Comparison of ENCODE assay signal across 10 cellular contexts in the genomic region with DNA sequence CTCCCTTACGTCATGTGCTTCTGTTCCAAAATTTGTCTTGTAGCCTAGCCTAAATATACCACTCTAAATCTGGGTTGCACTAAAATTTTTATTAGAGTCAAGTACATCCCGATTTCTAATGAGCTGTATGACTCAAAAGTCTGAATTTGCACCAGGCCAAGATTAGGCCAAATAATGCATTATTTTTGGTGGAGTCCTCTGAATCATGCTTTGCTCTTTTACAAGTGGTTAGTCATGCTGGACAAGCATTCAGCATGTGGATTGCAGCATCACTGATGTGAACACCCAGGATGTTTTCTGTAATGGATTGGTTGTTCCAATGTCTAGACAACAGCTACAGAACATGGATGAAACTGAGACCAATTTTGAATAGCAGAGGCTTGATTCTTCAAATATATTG. TPM values are rescaled to one million over a fixed set of nuclear protein-coding genes. Genes with fewer than 3 reads are reported as not detected.
DNase-seq lines count a peak whose midpoint lies in the region; TF ChIP-seq lines count a peak whose summit lies in the region.
"Had no signal": no experiment of that assay in that cellular context is flagged by ENCODE, and none has a peak within 500 bp of the region (broad histone marks: within the 10 kb centered on the region; RNA-seq: fewer than 3 reads in every experiment).

No MANE protein-coding gene starts in this region.

- no peak overlapping the region for H3K4me3 Mint-ChIP-seq in glutamatergic neuron (ENCODE audit: unreplicated experiment)
- H3K4me3 Mint-ChIP-seq: neural crest cell had no signal

- 45 to 62% (median 48%) methylated on average over 2 of the region's 2 CpGs for WGBS in adrenal gland, 4 donors
- WGBS in sigmoid colon, 2 donors = 81 to 86% methylated on average over 2 of the region's 2 CpGs

- H3K27ac Mint-ChIP-seq in glutamatergic neuron (ENCODE audit: unreplicated experiment) = no peak overlapping the region

- TF ChIP-seq POLR2A in adrenal gland (IDR thresholded peaks at IDR 0.05) (no peak), sigmoid colon (IDR thresholded peaks at IDR 0.05) (no peak)

- H3K9me3 ChIP-seq in adrenal gland (replicated peaks in 1 of 3) = no peaks in the 10 kb centered on the region
- H3K9me3 ChIP-seq in sigmoid colon = peaks cover 0 to 9% (median 4%) of the 10 kb centered on the region in 4 donors

- H3K27me3 Mint-ChIP-seq in glutamatergic neuron (ENCODE audit: unreplicated experiment) = peaks cover 1% of the 10 kb centered on the region

- no peak for TF ChIP-seq EP300 in sigmoid colon (IDR thresholded peaks at IDR 0.05)

- peak; percentile 86 for DNase-seq in Daoy (ENCODE audit: low read depth)
- DNase-seq in adrenal gland = peak in 6 of 7 donors; percentile 45 to 71 (median 62)
- peak; percentile 62 for DNase-seq in globus pallidus (ENCODE audit: low spot score)
- peak; percentile 70 for DNase-seq in sigmoid colon
- no peak for DNase-seq in islet precursor cell
- DNase-seq in activated gamma-delta T cell treated with Interleukin-2 at 50 U/mL for 16 hours = no peak
- no peak for DNase-seq in glutamatergic neuron
- no peak for DNase-seq in CD1c-positive myeloid dendritic cell (ENCODE audit: extremely low spot score)
- DNase-seq: GF-D8 had no signal

- no peaks in the 10 kb centered on the region for H3K4me1 Mint-ChIP-seq in glutamatergic neuron (ENCODE audit: low read depth, unreplicated experiment)
- H3K4me1 Mint-ChIP-seq: neural crest cell had no signal

- peaks cover 0 to 9% of the 10 kb centered on the region in 2 donors for H3K4me1 ChIP-seq in adrenal gland (replicated peaks in 1 of 2)
- peaks cover 0 to 34% (median 30%) of the 10 kb centered on the region in 4 donors for H3K4me1 ChIP-seq in sigmoid colon

- peaks cover 16% of the 10 kb centered on the region for H3K36me3 Mint-ChIP-seq in glutamatergic neuron (ENCODE audit: unreplicated experiment)

- TF ChIP-seq CTCF in adrenal gland (IDR thresholded peaks at IDR 0.05) (no peak), sigmoid colon (IDR thresholded peaks at IDR 0.05) (no peak), glutamatergic neuron (IDR thresholded peaks at IDR 0.05; ENCODE audit: partially characterized antibody, unreplicated experiment) (no peak)

- H3K27ac ChIP-seq in adrenal gland (peak overlapping the region in 3 of 5 donors; percentile 53 to 69 (median 59)), sigmoid colon (peak overlapping the region; percentile 35 to 60 (median 49))

- H3K27me3 ChIP-seq in adrenal gland (no peaks in the 10 kb centered on the region), sigmoid colon (no peaks in the 10 kb centered on the region)

- H3K9me3 Mint-ChIP-seq in glutamatergic neuron (ENCODE audit: unreplicated experiment) = peaks cover 6% of the 10 kb centered on the region

- H3K36me3 ChIP-seq in adrenal gland (replicated peaks in 1 of 2) (peaks cover 0 to 47% of the 10 kb centered on the region in 2 donors), sigmoid colon (peaks cover 0 to 56% (median 29%) of the 10 kb centered on the region in 4 donors)

- intact Hi-C loops in adrenal gland (cut with DNase I) = loop anchor here in 1 of 2 donors (5.0 kb wide), 1 partner anchor 59 kb away; no protein-coding TSS in a partner anchor
- intact Hi-C loops in sigmoid colon (cut with DNase I) = no loop called here

- H3K4me3 ChIP-seq in adrenal gland (no peak overlapping the region), sigmoid colon (no peak overlapping the region)

RNA-seq across cellular contexts. Expression of a gene that starts 23.7 kb away (rescaled TPM):
- total RNA-seq in Daoy (2014; rRNA removed; shearing (Covaris generic)) = 0.83 and 6.1 TPM in 2 replicates
- total RNA-seq in adrenal gland (100 to 1,000 TPM in 4 of 8 donors, 10 to 100 TPM in 4; 49.1 to 165 (median 112) TPM), sigmoid colon (10 to 100 TPM; 32.1 to 54.8 (median 38.2) TPM), glutamatergic neuron (ENCODE audit: unreplicated experiment) (3.0 TPM)
- polyA plus RNA-seq in adrenal gland (100 to 1,000 TPM in 1 of 3 donors, 10 to 100 TPM in 2; 53.3 to 142 (median 53.4) TPM), sigmoid colon (10 to 100 TPM; 44.9 to 85.8 (median 60.7) TPM)

RNA-seq across cellular contexts. Expression of a gene that starts 24.4 kb away (rescaled TPM):
- total RNA-seq in Daoy (2014; rRNA removed; shearing (Covaris generic)) = not detected in 2 replicates
- total RNA-seq in adrenal gland = not detected
- polyA plus RNA-seq in adrenal gland = under 1 TPM in 2 of 3 donors, not detected in 1; 0.17 to 0.40 TPM
- total RNA-seq in sigmoid colon = not detected
- under 1 TPM in 1 of 3 donors, not detected in 2; 0.16 TPM for polyA plus RNA-seq in sigmoid colon
- not detected for total RNA-seq in glutamatergic neuron (ENCODE audit: unreplicated experiment)
- total RNA-seq: neural crest cell had no signal

Comparison
In these comparisons a context has a peak if more than half of its experiments do, and no peak if none do; other contexts are left out.
1. DNase-seq: peak in Daoy (single experiment), adrenal gland (6 of 7), globus pallidus (single experiment) and sigmoid colon (single experiment); none in islet precursor cell (single experiment), activated gamma-delta T cell treated with Interleukin-2 at 50 U/mL for 16 hours (single experiment), glutamatergic neuron (single experiment) and CD1c-positive myeloid dendritic cell (single experiment).